ENCODE assay signal across 8 cellular contexts in the genomic region with DNA sequence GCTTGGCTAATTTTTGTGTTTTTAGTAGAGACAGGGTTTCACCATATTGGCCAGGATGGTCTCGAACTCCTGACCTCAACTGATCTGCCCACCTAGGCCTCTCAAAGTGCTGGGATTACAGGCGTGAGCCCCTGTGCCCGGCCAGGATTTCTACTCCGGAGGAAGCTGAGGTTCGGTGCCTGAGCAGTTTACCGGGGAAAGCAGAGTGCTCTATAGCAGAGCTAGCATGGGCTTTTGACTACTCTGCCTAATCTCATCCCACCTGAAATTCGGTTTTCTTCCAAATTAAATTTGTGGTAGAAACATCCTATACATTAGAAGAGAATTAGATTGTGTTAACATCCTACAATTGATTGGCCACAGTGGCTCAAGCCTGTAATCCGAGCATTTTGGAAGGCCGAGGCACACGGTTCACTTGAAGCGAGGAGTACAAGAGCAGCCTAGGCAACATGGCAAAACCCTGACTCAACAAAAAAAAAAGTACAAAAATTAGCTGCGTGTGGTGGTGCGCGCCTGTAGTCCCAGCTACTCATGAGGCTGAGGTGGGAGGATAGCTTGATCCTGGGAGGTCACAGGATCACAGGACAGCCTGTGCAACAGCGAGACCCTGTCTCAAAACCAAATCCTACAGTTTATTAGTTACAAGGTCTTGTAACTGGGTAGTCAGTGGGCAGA. TPM values are rescaled to one million over a fixed set of nuclear protein-coding genes. Genes with fewer than 3 reads are reported as not detected.
DNase-seq lines count a peak whose midpoint lies in the region; ATAC-seq and TF ChIP-seq lines count a peak whose summit lies in the region.

No MANE protein-coding gene starts in this region.

- H2AFZ ChIP-seq in parathyroid adenoma, result no peak overlapping the region

- DNase-seq in ELF-1 (ENCODE audit: low read depth, low spot score) (peak; percentile 45), SJCRH30 (no peak), T-helper 9 cell (no peak), NCI-H1105 (lab: John Stamatoyannopoulos, UW) (no peak)

- H3K4me2 ChIP-seq in parathyroid adenoma (ENCODE audit: low read length), result peak overlapping the region; percentile 89

- H3K36me3 ChIP-seq in SJCRH30, result peaks cover 61% of the 10 kb centered on the region
- peaks cover 28 to 36% of the 10 kb centered on the region in 2 donors for H3K36me3 ChIP-seq in esophagus (ENCODE audit: control insufficient read depth in 2 of 2, insufficient read depth in 2 of 2, low read length in 1 of 2)
- no peaks in the 10 kb centered on the region for H3K36me3 ChIP-seq in parathyroid adenoma (ENCODE audit: control insufficient read depth, insufficient read depth, low read length)

- peaks cover 31% of the 10 kb centered on the region for H3K79me2 ChIP-seq in parathyroid adenoma

- WGBS in esophagus, 2 donors, result 13 to 15% methylated on average over 15 of the region's 15 CpGs

- no peak overlapping the region for H3K9ac ChIP-seq in parathyroid adenoma

- peaks cover 8% of the 10 kb centered on the region; the same call in 1 of the 2 replicates for H3K4me1 ChIP-seq in SJCRH30
- peaks cover 7 to 9% of the 10 kb centered on the region in 2 donors for H3K4me1 ChIP-seq in esophagus (ENCODE audit: control insufficient read depth in 2 of 2, insufficient read depth in 2 of 2, low read length in 1 of 2)
- H3K4me1 ChIP-seq in parathyroid adenoma, result peaks cover 10% of the 10 kb centered on the region

- H3K9me3 ChIP-seq in SJCRH30 (replicated peaks) (no peaks in the 10 kb centered on the region), esophagus (ENCODE audit: control insufficient read depth in 2 of 2, insufficient read depth in 1 of 2, low read depth in 1 of 2, low read length in 1 of 2) (no peaks in the 10 kb centered on the region), parathyroid adenoma (ENCODE audit: control insufficient read depth, low read length) (no peaks in the 10 kb centered on the region)

- H3K27me3 ChIP-seq in SJCRH30 (no peaks in the 10 kb centered on the region), esophagus (ENCODE audit: control insufficient read depth in 1 of 2, insufficient read depth in 2 of 2, low read length in 2 of 2) (no peaks in the 10 kb centered on the region), parathyroid adenoma (ENCODE audit: control insufficient read depth, insufficient read depth, low read length) (no peaks in the 10 kb centered on the region)

- H3K4me3 ChIP-seq in SJCRH30, result peak overlapping the region; percentile 92
- H3K4me3 ChIP-seq in esophagus (ENCODE audit: low read depth in 1 of 2, low read length in 2 of 2), result peak overlapping the region; percentile 89 to 90
- H3K4me3 ChIP-seq in parathyroid adenoma (ENCODE audit: low read depth, low read length), result peak overlapping the region; percentile 100

- no peak for TF ChIP-seq CTCF in parathyroid adenoma (IDR thresholded peaks at IDR 0.05)

- H3K27ac ChIP-seq in SJCRH30 (peak overlapping the region; percentile 89), esophagus (ENCODE audit: low read depth in 2 of 2, low read length in 1 of 2) (peak overlapping the region; percentile 44 to 87), parathyroid adenoma (peak overlapping the region; percentile 90)

- ATAC-seq in GM18502 (IDR thresholded peaks at IDR 0.05; ENCODE audit: poor library complexity, unreplicated experiment), result no peak
- no peak for ATAC-seq in GM18520 (IDR thresholded peaks at IDR 0.05; ENCODE audit: unreplicated experiment)

RNA-seq across cellular contexts. Expression of a gene that starts 1.6 kb away (rescaled TPM):
- 3,376 and 3,926 TPM in 2 replicates for total RNA-seq in SJCRH30 (2014; rRNA removed; shearing (Covaris generic))
- polyA plus RNA-seq in esophagus, result 1,000 to 10,000 TPM; 1,631 to 2,695 TPM

RNA-seq across cellular contexts. Expression of a gene that starts 7.2 kb away (rescaled TPM):
- total RNA-seq in SJCRH30 (2014; rRNA removed; shearing (Covaris generic)), result 2,852 and 3,079 TPM in 2 replicates
- polyA plus RNA-seq in esophagus, result 1,000 to 10,000 TPM; 3,079 to 3,912 TPM

RNA-seq across cellular contexts. Expression of a gene that starts 15.0 kb away (rescaled TPM):
- total RNA-seq in SJCRH30 (2014; rRNA removed; shearing (Covaris generic)), result 0.61 and 1.0 TPM in 2 replicates
- 1 to 10 TPM; 7.2 to 9.5 TPM for polyA plus RNA-seq in esophagus

RNA-seq across cellular contexts. Expression of a gene that starts 23.5 kb away (rescaled TPM):
- 25.0 and 26.6 TPM in 2 replicates for total RNA-seq in SJCRH30 (2014; rRNA removed; shearing (Covaris generic))
- polyA plus RNA-seq in esophagus, result 10 to 100 TPM; 27.7 to 36.9 TPM

RNA-seq across cellular contexts. Expression of a gene that starts 36.0 kb away (rescaled TPM):
- 11.0 and 12.3 TPM in 2 replicates for total RNA-seq in SJCRH30 (2014; rRNA removed; shearing (Covaris generic))
- 10 to 100 TPM; 29.4 to 29.9 TPM for polyA plus RNA-seq in esophagus
